ENCODE assay signal across 8 cellular contexts in the genomic region with DNA sequence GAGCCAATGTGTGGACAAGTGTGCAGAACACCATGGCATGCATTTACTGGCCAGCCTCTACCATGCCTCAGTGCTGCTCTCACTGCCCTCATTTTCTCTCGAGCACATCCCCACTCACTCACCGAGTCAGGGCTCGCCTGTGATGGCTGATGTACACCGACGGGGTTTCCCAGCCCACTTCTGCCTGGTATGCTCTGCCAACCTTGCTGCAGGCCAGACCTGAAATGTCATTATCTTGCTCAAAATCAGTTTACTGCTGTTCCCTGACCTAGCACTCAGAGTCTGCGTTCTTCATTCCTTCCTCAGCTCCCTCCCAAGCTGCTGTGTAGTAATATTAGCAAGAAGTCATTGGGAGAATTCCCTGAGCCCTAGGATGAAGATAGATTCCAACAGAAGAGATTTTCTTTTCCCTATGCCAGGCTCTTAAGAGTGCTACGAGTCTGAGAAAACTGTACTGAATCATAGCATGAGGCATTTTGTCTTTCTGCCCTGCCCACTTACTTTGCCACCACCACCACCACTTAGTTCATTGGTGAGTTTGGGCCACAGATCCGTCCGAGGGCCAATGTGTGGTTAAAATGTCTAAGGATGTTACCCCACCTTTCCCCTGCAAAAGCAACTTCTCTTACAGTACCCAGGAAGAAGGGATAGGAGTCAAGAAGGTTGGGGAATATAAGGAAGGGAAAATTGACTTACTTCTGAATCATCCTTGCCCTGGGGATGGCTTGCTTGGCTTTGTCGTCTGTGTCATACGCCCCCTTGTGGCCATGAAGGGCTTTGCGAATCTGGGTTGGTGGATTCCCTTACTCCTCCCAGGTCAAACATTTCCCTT. TPM values are rescaled to one million over a fixed set of nuclear protein-coding genes. Genes with fewer than 3 reads are reported as not detected.
DNase-seq lines count a peak whose midpoint lies in the region; ATAC-seq and TF ChIP-seq lines count a peak whose summit lies in the region.

No MANE protein-coding gene starts in this region.

- no peaks in the 10 kb centered on the region for H3K4me1 ChIP-seq in colonic mucosa

- TF ChIP-seq POLR2A in lower leg skin (IDR thresholded peaks at IDR 0.05), result no peak

- H3K27ac ChIP-seq in colonic mucosa, result no peak overlapping the region

- no peaks in the 10 kb centered on the region for H3K27me3 ChIP-seq in colonic mucosa

- H3K36me3 ChIP-seq in colonic mucosa, result no peaks in the 10 kb centered on the region

- 45 to 49% methylated on average over 12 of the region's 12 CpGs for WGBS in lower leg skin, 2 donors

- H3K4me3 ChIP-seq in colonic mucosa (no peak overlapping the region), lower leg skin (ENCODE audit: low read depth, poor library complexity, severe bottlenecking) (no peak overlapping the region)

- no peaks in the 10 kb centered on the region for H3K9me3 ChIP-seq in colonic mucosa

- peak; percentile 71 for ATAC-seq in HG02938 (IDR thresholded peaks at IDR 0.05; ENCODE audit: unreplicated experiment)
- ATAC-seq in HG03521 (IDR thresholded peaks at IDR 0.05; ENCODE audit: unreplicated experiment), result no peak

- TF ChIP-seq CTCF in colonic mucosa (IDR thresholded peaks at IDR 0.05) (peak; percentile 94), lower leg skin (IDR thresholded peaks at IDR 0.05) (no peak)

- H3K9ac ChIP-seq in colonic mucosa (ENCODE audit: low read depth in 2 of 2, low read length in 2 of 2), result no peak overlapping the region

- peak; percentile 72 for DNase-seq in GM04504 (ENCODE audit: low read depth)
- peak; percentile 36 to 75 for DNase-seq in NCI-H446 (lab: John Stamatoyannopoulos, UW)
- DNase-seq in activated CD4-positive, alpha-beta T cell treated with anti-CD3 and anti-CD28 coated beads for 24 hours (ENCODE audit: low read depth in 2 of 2), result peak; percentile 46 to 62
- peak; percentile 83 for DNase-seq in colonic mucosa
- peak; percentile 75 to 90 for DNase-seq in lower leg skin (ENCODE audit: low spot score in 2 of 2)
- peak; percentile 42 to 58 (median 51) for DNase-seq in stimulated activated CD4-positive, alpha-beta T cell treated with anti-CD3 and anti-CD28 coated beads, TNF-alpha, amount 100 ng/mL, for 48 hours (ENCODE audit: low read depth in 3 of 3)

- intact Hi-C loops in colonic mucosa (cut with DNase I) (loop anchor here (10.0 kb wide), 1 partner anchor 49 kb away; the partner anchor contains the start of gene BMAL2), lower leg skin (cut with DNase I; ENCODE audit: low total_unique reads) (no loop called here)

RNA-seq across cellular contexts. Expression of gene BMAL2, which starts 51.0 kb away (rescaled TPM):
- 10 to 100 TPM in 1 of 2 donors, 1 to 10 TPM in 1; 7.0 to 14.9 TPM for total RNA-seq in colonic mucosa
- 10 to 100 TPM; 11.6 to 24.2 (median 19.1) TPM for total RNA-seq in lower leg skin
